16 cellular contexts compared by ENCODE assay signal in genomic region chr1:192740214-192740613, GRCh38.
A peak's percentile ranks its signal among the peaks of the same experiment; 100 is the strongest.
DNase-seq lines count a peak whose midpoint lies in the region; FAIRE-seq and TF ChIP-seq lines count a peak whose summit lies in the region.
"Had no signal": no experiment of that assay in that cellular context is flagged by ENCODE, and none has a peak within 500 bp of the region (broad histone marks: within the 10 kb centered on the region; RNA-seq: fewer than 3 reads in every experiment).

No MANE protein-coding gene starts in this region.

- H3K9me2 ChIP-seq in Loucy (replicated peaks; ENCODE audit: low read depth, low read length), result no peaks in the 10 kb centered on the region

- H3K4me2 ChIP-seq in Loucy (ENCODE audit: low read depth, low read length, poor library complexity, severe bottlenecking), result peak overlapping the region; percentile 95
- H3K4me2 ChIP-seq: BLaER1 had no signal

- H3K79me2 ChIP-seq in Loucy (ENCODE audit: insufficient read depth, low read length), result peaks cover 19% of the 10 kb centered on the region

- H3K36me3 ChIP-seq in Caco-2 (ENCODE audit: control insufficient read depth, insufficient read depth, low read length) (no peaks in the 10 kb centered on the region), Loucy (ENCODE audit: insufficient read depth, low read length) (no peaks in the 10 kb centered on the region), kidney (ENCODE audit: control insufficient read depth in 1 of 2, insufficient read depth in 2 of 2, low read length in 2 of 2) (no peaks in the 10 kb centered on the region)
- H3K36me3 ChIP-seq: BLaER1 had no signal

- CTCF ChIA-PET in Caco-2 (lab: Charles Lee), result no interaction called here

- H3K27ac Mint-ChIP-seq in Caco-2 (ENCODE audit: unreplicated experiment), result no peak overlapping the region
- H3K27ac Mint-ChIP-seq: CD8-positive, alpha-beta memory T cell; H9 had no signal

- BruUV-seq in Caco-2 (replicated peaks; lab: Mats Ljungman, UMichigan), result no TSS peak

- peak overlapping the region; percentile 73 for H3K4me3 Mint-ChIP-seq in Caco-2 (ENCODE audit: unreplicated experiment)
- H3K4me3 Mint-ChIP-seq: CD8-positive, alpha-beta memory T cell; H9 had no signal

- H3K4me1 ChIP-seq in Caco-2, result no peaks in the 10 kb centered on the region
- peaks cover 26% of the 10 kb centered on the region for H3K4me1 ChIP-seq in Loucy (ENCODE audit: insufficient read depth, low read length, poor library complexity, severe bottlenecking)
- no peaks in the 10 kb centered on the region for H3K4me1 ChIP-seq in kidney (ENCODE audit: control insufficient read depth in 1 of 2, insufficient read depth in 1 of 2, low read depth in 1 of 2, low read length in 2 of 2)
- H3K4me1 ChIP-seq: BLaER1 had no signal

- peaks cover 3% of the 10 kb centered on the region; the same call in 1 of the 2 replicates for H3F3A ChIP-seq in Loucy (ENCODE audit: low read depth)

- no peaks in the 10 kb centered on the region for H3K27me3 ChIP-seq in Caco-2 (replicated peaks; ENCODE audit: control insufficient read depth, insufficient read depth, low read length)
- no peaks in the 10 kb centered on the region for H3K27me3 ChIP-seq in Loucy (ENCODE audit: insufficient read depth, low read length, poor library complexity, severe bottlenecking)
- H3K27me3 ChIP-seq: BLaER1 had no signal

- H3K4me3 ChIP-seq in Caco-2 (ENCODE audit: low read depth, low read length) (no peak overlapping the region; the same call in 1 of the 2 replicates), Loucy (ENCODE audit: low read length, poor library complexity, severe bottlenecking) (peak overlapping the region; percentile 99), kidney (ENCODE audit: low read length in 2 of 2) (no peak overlapping the region)
- H3K4me3 ChIP-seq: BLaER1 had no signal

- POLR2A ChIA-PET in Caco-2 (lab: Charles Lee), result no interaction called here

- peaks cover 2% of the 10 kb centered on the region for H3K27me3 Mint-ChIP-seq in Caco-2 (ENCODE audit: insufficient read depth, unreplicated experiment)

- H2AFZ ChIP-seq in Loucy (ENCODE audit: low read length), result peak overlapping the region; percentile 100

- FAIRE-seq in TTC549 (lab: Jason Lieb, UNC) (peak; percentile 87), kidney (lab: Jason Lieb, UNC) (peak; percentile 76)
- FAIRE-seq: GM19239, HTR-8/SVneo had no signal

- no peaks in the 10 kb centered on the region for H3K9me3 Mint-ChIP-seq in Caco-2 (ENCODE audit: unreplicated experiment)
- H3K9me3 Mint-ChIP-seq: CD8-positive, alpha-beta memory T cell had no signal

- H3K9me3 ChIP-seq in Caco-2 (no peaks in the 10 kb centered on the region), Loucy (ENCODE audit: insufficient read depth, low read depth, low read length) (no peaks in the 10 kb centered on the region), kidney (ENCODE audit: control insufficient read depth in 1 of 2, low read length in 2 of 2) (no peaks in the 10 kb centered on the region)
- H3K9me3 ChIP-seq: BLaER1 had no signal

- H3K4me1 Mint-ChIP-seq in Caco-2 (ENCODE audit: low read depth, unreplicated experiment), result no peaks in the 10 kb centered on the region
- H3K4me1 Mint-ChIP-seq: H9 had no signal

- intact Hi-C loops in Caco-2 (cut with micrococcal nuclease; ENCODE audit: unreplicated experiment), result no loop called here
- intact Hi-C loops in kidney (cut with DNase I), result no loop called here

- no peaks in the 10 kb centered on the region for H3K36me3 Mint-ChIP-seq in Caco-2 (ENCODE audit: insufficient read depth, unreplicated experiment)
- H3K36me3 Mint-ChIP-seq: CD8-positive, alpha-beta memory T cell had no signal

- TF ChIP-seq CTCF in Caco-2 (IDR thresholded peaks at IDR 0.05; ENCODE audit: insufficient read depth in 1 of 2, low read depth in 1 of 2, low read length in 1 of 2, severe bottlenecking in 1 of 2, unreplicated experiment in 1 of 2) (no peak), Loucy (conservative IDR thresholded peaks at IDR 0.05; ENCODE audit: low read length) (no peak), kidney (IDR thresholded peaks at IDR 0.05; ENCODE audit: borderline replicate concordance, extremely low read depth, insufficient read depth) (no peak)

- H3K27ac ChIP-seq in kidney (ENCODE audit: low read depth in 2 of 2, low read length in 2 of 2), result no peak overlapping the region
- H3K27ac ChIP-seq: BLaER1 had no signal

- DNase-seq in Caco-2 (no peak), kidney (no peak), DMS 273 treated with DMSO at 0.1 percent for 48 hours (lab: John Stamatoyannopoulos, UW) (no peak), NCI-H524 (lab: John Stamatoyannopoulos, UW) (no peak), DMS53 treated with DMSO at 0.1 percent for 48 hours (lab: John Stamatoyannopoulos, UW; ENCODE audit: unreplicated experiment) (no peak)
- DNase-seq: CD8-positive, alpha-beta memory T cell; DMS79 treated with DMSO at 0.1 percent for 48 hours; GF-D8; GOT3; H9; KBM-7 had no signal

- H3K9ac ChIP-seq in Loucy (ENCODE audit: low read depth, low read length, poor library complexity, severe bottlenecking) (peak overlapping the region; percentile 82), kidney (ENCODE audit: low read length in 2 of 2) (no peak overlapping the region)
- H3K9ac ChIP-seq: BLaER1 had no signal

- no peaks in the 10 kb centered on the region for H4K20me1 ChIP-seq in Loucy (ENCODE audit: insufficient read depth, low read length, poor library complexity, severe bottlenecking)
- H4K20me1 ChIP-seq: BLaER1 had no signal
